1 cellular context compared by ENCODE assay signal in the genomic region with DNA sequence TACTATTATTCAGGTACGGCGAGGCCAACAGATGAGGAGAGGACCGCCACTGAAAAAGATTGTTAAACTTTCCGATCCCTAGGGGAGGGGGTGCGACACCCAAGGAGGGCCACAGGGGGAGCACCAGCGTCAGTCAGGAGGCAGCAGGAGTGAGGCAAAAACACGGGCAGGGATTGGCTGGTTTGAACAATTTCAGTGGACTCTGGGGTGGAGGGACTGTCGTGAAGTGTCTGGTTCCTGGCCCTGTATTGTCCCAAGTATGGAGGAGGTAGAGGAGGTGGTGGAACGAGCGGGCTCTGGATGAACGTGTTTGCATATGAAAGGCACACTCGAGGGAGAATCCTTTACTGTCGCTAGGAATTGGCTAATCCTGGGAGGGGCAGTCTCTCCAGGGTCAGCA.
TF ChIP-seq lines count a peak whose summit lies in the region.

No MANE protein-coding gene starts in this region.

TF ChIP-seq in GM23338, 12 proteins besides CTCF, POLR2A, EP300 and RAD21 (continued from another document):
- TF ChIP-seq, protein P1, sequence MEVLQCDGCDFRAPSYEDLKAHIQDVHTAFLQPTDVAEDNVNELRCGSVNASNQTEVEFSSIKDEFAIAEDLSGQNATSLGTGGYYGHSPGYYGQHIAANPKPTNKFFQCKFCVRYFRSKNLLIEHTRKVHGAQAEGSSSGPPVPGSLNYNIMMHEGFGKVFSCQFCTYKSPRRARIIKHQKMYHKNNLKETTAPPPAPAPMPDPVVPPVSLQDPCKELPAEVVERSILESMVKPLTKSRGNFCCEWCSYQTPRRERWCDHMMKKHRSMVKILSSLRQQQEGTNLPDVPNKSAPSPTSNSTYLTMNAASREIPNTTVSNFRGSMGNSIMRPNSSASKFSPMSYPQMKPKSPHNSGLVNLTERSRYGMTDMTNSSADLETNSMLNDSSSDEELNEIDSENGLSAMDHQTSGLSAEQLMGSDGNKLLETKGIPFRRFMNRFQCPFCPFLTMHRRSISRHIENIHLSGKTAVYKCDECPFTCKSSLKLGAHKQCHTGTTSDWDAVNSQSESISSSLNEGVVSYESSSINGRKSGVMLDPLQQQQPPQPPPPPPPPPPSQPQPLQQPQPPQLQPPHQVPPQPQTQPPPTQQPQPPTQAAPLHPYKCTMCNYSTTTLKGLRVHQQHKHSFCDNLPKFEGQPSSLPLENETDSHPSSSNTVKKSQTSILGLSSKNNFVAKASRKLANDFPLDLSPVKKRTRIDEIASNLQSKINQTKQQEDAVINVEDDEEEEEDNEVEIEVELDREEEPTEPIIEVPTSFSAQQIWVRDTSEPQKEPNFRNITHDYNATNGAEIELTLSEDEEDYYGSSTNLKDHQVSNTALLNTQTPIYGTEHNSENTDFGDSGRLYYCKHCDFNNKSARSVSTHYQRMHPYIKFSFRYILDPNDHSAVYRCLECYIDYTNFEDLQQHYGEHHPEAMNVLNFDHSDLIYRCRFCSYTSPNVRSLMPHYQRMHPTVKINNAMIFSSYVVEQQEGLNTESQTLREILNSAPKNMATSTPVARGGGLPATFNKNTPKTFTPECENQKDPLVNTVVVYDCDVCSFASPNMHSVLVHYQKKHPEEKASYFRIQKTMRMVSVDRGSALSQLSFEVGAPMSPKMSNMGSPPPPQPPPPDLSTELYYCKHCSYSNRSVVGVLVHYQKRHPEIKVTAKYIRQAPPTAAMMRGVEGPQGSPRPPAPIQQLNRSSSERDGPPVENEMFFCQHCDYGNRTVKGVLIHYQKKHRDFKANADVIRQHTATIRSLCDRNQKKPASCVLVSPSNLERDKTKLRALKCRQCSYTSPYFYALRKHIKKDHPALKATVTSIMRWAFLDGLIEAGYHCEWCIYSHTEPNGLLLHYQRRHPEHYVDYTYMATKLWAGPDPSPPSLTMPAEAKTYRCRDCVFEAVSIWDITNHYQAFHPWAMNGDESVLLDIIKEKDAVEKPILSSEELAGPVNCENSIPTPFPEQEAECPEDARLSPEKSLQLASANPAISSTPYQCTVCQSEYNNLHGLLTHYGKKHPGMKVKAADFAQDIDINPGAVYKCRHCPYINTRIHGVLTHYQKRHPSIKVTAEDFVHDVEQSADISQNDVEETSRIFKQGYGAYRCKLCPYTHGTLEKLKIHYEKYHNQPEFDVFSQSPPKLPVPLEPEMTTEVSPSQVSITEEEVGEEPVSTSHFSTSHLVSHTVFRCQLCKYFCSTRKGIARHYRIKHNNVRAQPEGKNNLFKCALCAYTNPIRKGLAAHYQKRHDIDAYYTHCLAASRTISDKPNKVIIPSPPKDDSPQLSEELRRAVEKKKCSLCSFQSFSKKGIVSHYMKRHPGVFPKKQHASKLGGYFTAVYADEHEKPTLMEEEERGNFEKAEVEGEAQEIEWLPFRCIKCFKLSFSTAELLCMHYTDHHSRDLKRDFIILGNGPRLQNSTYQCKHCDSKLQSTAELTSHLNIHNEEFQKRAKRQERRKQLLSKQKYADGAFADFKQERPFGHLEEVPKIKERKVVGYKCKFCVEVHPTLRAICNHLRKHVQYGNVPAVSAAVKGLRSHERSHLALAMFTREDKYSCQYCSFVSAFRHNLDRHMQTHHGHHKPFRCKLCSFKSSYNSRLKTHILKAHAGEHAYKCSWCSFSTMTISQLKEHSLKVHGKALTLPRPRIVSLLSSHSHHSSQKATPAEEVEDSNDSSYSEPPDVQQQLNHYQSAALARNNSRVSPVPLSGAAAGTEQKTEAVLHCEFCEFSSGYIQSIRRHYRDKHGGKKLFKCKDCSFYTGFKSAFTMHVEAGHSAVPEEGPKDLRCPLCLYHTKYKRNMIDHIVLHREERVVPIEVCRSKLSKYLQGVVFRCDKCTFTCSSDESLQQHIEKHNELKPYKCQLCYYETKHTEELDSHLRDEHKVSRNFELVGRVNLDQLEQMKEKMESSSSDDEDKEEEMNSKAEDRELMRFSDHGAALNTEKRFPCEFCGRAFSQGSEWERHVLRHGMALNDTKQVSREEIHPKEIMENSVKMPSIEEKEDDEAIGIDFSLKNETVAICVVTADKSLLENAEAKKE (CRISPR knock-in tag; IDR thresholded peaks at IDR 0.05): no peak
- TF ChIP-seq ZNF331 (CRISPR knock-in tag; IDR thresholded peaks at IDR 0.05; ENCODE audit: low read depth) (no peak), POLR2AphosphoS5 (IDR thresholded peaks at IDR 0.05; ENCODE audit: low read depth) (0 out of 2 replicates have a peak, but pooled peaks have one; percentile 30), CREB1 (CRISPR knock-in tag; IDR thresholded peaks at IDR 0.05; ENCODE audit: low read depth) (0 out of 2 replicates have a peak, but pooled peaks have one; percentile 11), JUNB (IDR thresholded peaks at IDR 0.05; ENCODE audit: unreplicated experiment) (peak; percentile 79), STAT1 (IDR thresholded peaks at IDR 0.05; ENCODE audit: unreplicated experiment) (no peak)
